ENCODE assay signal across 1 cellular context in genomic region chr19:14402298-14402697, GRCh38.
TF ChIP-seq lines count a peak whose summit lies in the region.
"Not testable (repeated sequence)": the region's sequence is repeated elsewhere in the genome, so short reads cannot be mapped to it uniquely, and the experiment has no call there.

No MANE protein-coding gene starts in this region.

TF ChIP-seq in K562, 482 proteins besides CTCF, POLR2A, EP300 and RAD21:
- TF ChIP-seq ZNF766 (CRISPR knock-in tag; conservative IDR thresholded peaks at IDR 0.05): 0 out of 2 replicates have a peak, but pooled peaks have one; percentile 24
- TF ChIP-seq JUND (IDR thresholded peaks at IDR 0.05; ENCODE audit: borderline replicate concordance, low read depth, low read length): peak; percentile 74
- TF ChIP-seq JUND (tag; IDR thresholded peaks at IDR 0.05; ENCODE audit: borderline replicate concordance, low read depth, low read length); ATF1 (CRISPR knock-in tag; IDR thresholded peaks at IDR 0.05); JUN (CRISPR knock-in tag; IDR thresholded peaks at IDR 0.05; ENCODE audit: borderline replicate concordance): not testable (repeated sequence)
- peak; percentile 20; the same call in 1 of the 2 replicates for TF ChIP-seq ARID1B (IDR thresholded peaks at IDR 0.05)
- TF ChIP-seq MAFG (tag; conservative IDR thresholded peaks at IDR 0.05): 0 out of 2 replicates have a peak, but pooled peaks have one; percentile 8
- TF ChIP-seq NFE2 (IDR thresholded peaks at IDR 0.05; ENCODE audit: low read depth): peak; percentile 40
- TF ChIP-seq ZBTB33 (CRISPR knock-in tag; IDR thresholded peaks at IDR 0.05): peak; percentile 79
- TF ChIP-seq ATF1 (tag; IDR thresholded peaks at IDR 0.05): 0 out of 2 replicates have a peak, but pooled peaks have one; percentile 15
- TF ChIP-seq ATF3 (IDR thresholded peaks at IDR 0.05): peak; percentile 80
- 0 out of 2 replicates have a peak, but pooled peaks have one; percentile 47 for TF ChIP-seq ATF3 (CRISPR knock-in tag; conservative IDR thresholded peaks at IDR 0.05)
- TF ChIP-seq JUN (IDR thresholded peaks at IDR 0.05; ENCODE audit: borderline replicate concordance, low read depth, low read length): peak; percentile 49; the same call in 1 of the 2 replicates
- peak in 1 of 2 experiments; percentile 62; a peak in 1 of 4 replicates for TF ChIP-seq FOXK2 (conservative IDR thresholded peaks at IDR 0.05 in 1 of 2, IDR thresholded peaks at IDR 0.05 in 1 of 2; ENCODE audit: low read depth in 2 of 2)
- peak; percentile 56; the same call in 1 of the 2 replicates for TF ChIP-seq ZNF263 (CRISPR knock-in tag; IDR thresholded peaks at IDR 0.05; ENCODE audit: borderline replicate concordance)
- TF ChIP-seq ZNF384 (IDR thresholded peaks at IDR 0.05; ENCODE audit: low read depth, low read length): peak; percentile 84
- peak; percentile 91 for TF ChIP-seq FOSL1 (tag; conservative IDR thresholded peaks at IDR 0.05)
- TF ChIP-seq, protein P1, sequence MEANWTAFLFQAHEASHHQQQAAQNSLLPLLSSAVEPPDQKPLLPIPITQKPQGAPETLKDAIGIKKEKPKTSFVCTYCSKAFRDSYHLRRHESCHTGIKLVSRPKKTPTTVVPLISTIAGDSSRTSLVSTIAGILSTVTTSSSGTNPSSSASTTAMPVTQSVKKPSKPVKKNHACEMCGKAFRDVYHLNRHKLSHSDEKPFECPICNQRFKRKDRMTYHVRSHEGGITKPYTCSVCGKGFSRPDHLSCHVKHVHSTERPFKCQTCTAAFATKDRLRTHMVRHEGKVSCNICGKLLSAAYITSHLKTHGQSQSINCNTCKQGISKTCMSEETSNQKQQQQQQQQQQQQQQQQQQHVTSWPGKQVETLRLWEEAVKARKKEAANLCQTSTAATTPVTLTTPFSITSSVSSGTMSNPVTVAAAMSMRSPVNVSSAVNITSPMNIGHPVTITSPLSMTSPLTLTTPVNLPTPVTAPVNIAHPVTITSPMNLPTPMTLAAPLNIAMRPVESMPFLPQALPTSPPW (CRISPR knock-in tag; IDR thresholded peaks at IDR 0.05): peak; percentile 74
- peak; percentile 72 for TF ChIP-seq CREM (IDR thresholded peaks at IDR 0.05; ENCODE audit: low read depth)
